ENCODE assay signal across 19 cellular contexts in genomic region chr9:127676636-127677035, GRCh38. TPM values are rescaled to one million over a fixed set of nuclear protein-coding genes. Genes with fewer than 3 reads are reported as not detected.
"Had no signal": no experiment of that assay in that cellular context is flagged by ENCODE, and none has a peak within 500 bp of the region (broad histone marks: within the 10 kb centered on the region; RNA-seq: fewer than 3 reads in every experiment).

No MANE protein-coding gene starts in this region.

- H3K36me3 ChIP-seq: transverse colon had no signal

- H3K9me3 ChIP-seq: ascending aorta, esophagus muscularis mucosa, heart right ventricle, left ventricle myocardium inferior, right atrium auricular region, transverse colon had no signal

- H3K4me3 ChIP-seq: ascending aorta, esophagus muscularis mucosa, heart right ventricle, left ventricle myocardium inferior, right atrium auricular region, transverse colon had no signal

- H3K4me1 ChIP-seq: ascending aorta, esophagus muscularis mucosa, heart right ventricle, left ventricle myocardium inferior, right atrium auricular region, transverse colon had no signal

- H3K27me3 ChIP-seq: ascending aorta, esophagus muscularis mucosa, heart right ventricle, right atrium auricular region, transverse colon had no signal

- H3K27ac ChIP-seq: ascending aorta, esophagus muscularis mucosa, heart right ventricle, left ventricle myocardium inferior, right atrium auricular region, transverse colon had no signal

- DNase-seq: activated CD4-positive, alpha-beta T cell treated with anti-CD3 and anti-CD28 coated beads, Interleukin-2, amount 50 U/mL, for 4 hours; activated CD4-positive, CD25-positive, alpha-beta regulatory T cell treated with anti-CD3 and anti-CD28 coated beads, Interleukin-2, amount 50 U/mL, for 72 hours; activated naive CD4-positive, alpha-beta T cell; activated T-cell treated with anti-CD3 and anti-CD28 coated beads for 4 hours; foreskin melanocyte; heart right ventricle; left ventricle myocardium inferior; mesenchymal stem cell; naive thymus-derived CD8-positive, alpha-beta T cell; stimulated activated CD4-positive, alpha-beta T cell treated with anti-CD3 and anti-CD28 coated beads, Interleukin-15, amount 100 ng/mL, for 24 hours; stimulated activated CD4-positive, alpha-beta T cell treated with anti-CD3 and anti-CD28 coated beads, Interleukin-4, amount 100 ng/mL, for 1 hour; stimulated activated naive CD4-positive, alpha-beta T cell; transverse colon had no signal

- ATAC-seq: naive thymus-derived CD8-positive, alpha-beta T cell had no signal

RNA-seq across cellular contexts. Expression of gene CFAP157, which starts 30.2 kb away (rescaled TPM):
- total RNA-seq: ascending aorta, left ventricle myocardium inferior, right atrium auricular region, skeletal muscle tissue, subcutaneous adipose tissue, transverse colon had no signal
- polyA plus RNA-seq: keratinocyte had no signal

RNA-seq across cellular contexts. Expression of gene TTC16, which starts 39.2 kb away (rescaled TPM):
- total RNA-seq: ascending aorta, skeletal muscle tissue, transverse colon had no signal
- polyA plus RNA-seq: keratinocyte had no signal

RNA-seq across cellular contexts. Expression of gene TOR2A, which starts 58.5 kb away (rescaled TPM):
- total RNA-seq: ascending aorta had no signal
